Comparison of ENCODE assay signal across 1 cellular context in genomic region chr17:18970582-18971480, GRCh38.
TF ChIP-seq lines count a peak whose summit lies in the region.

No MANE protein-coding gene starts in this region.

TF ChIP-seq in WTC11, 78 proteins besides CTCF, POLR2A, EP300 and RAD21 (continued from another document):
- TF ChIP-seq ARID4B (CRISPR knock-in tag; IDR thresholded peaks at IDR 0.05; ENCODE audit: borderline replicate concordance) (no peak), ZNF281 (CRISPR knock-in tag; IDR thresholded peaks at IDR 0.05) (no peak), SMAD3 (CRISPR knock-in tag; IDR thresholded peaks at IDR 0.05; ENCODE audit: borderline replicate concordance) (no peak), OVOL2 (CRISPR knock-in tag; IDR thresholded peaks at IDR 0.05; ENCODE audit: borderline replicate concordance) (no peak), NR3C1 (CRISPR knock-in tag; conservative IDR thresholded peaks at IDR 0.05; ENCODE audit: low read depth) (no peak), ETV6 (CRISPR knock-in tag; IDR thresholded peaks at IDR 0.05) (no peak)
